Comparison of ENCODE assay signal across 1 cellular context in the genomic region with DNA sequence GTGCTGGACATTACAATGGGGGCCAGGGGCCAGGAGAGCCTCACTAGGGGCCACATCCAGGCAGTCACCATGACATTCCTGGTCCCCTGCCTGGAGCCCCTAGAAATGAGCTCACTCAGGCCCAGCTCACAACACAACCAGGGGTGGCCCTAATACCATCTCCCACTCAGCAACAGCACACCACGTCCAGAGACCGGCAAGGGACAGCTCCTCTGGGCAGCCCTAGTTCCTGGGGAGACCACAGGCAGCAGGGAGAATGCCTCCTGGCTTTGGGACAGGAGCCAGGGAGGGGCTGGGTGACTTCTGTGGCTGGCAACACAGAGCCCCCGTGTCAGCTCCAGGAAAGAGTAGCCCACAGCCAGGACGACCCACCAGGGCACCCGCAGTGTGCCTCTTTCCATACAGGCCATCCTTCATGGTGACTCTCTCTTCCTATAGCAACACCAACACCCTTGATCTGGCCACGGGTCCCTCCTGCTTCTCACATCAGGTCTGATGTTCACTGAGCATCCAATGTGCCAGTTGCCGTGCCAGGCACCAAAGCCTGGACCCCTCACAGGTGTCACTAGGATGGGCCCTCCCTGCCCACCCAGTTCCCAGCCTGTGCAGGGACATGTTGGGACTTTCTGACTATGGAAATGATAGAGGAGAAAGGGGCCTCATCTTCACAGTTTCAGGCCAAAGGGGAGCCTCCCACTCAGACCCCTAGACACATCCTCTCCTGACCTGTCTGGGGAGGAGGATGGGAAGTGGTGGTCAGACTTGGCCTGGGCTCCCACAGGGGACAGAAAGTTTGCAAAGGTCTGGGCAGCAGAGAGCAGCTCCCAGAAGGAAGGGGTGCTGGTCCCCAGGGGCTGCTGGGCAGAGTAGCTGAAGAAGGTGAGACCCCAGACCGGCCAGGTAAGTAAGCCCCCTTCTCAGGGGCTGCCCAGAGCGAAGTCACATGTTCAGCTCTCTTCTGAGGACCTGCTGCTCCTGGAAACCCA.
TF ChIP-seq lines count a peak whose summit lies in the region.

No MANE protein-coding gene starts in this region.

TF ChIP-seq in K562, 482 proteins besides CTCF, POLR2A, EP300 and RAD21 (continued from another document):
- TF ChIP-seq ZNF766 (CRISPR knock-in tag; conservative IDR thresholded peaks at IDR 0.05) (no peak), CREM (IDR thresholded peaks at IDR 0.05; ENCODE audit: low read depth) (no peak), ILK (tag; IDR thresholded peaks at IDR 0.05; ENCODE audit: borderline replicate concordance, low read depth) (no peak), CHD1 (IDR thresholded peaks at IDR 0.05; ENCODE audit: low read length) (no peak)
- TF ChIP-seq, protein P1, sequence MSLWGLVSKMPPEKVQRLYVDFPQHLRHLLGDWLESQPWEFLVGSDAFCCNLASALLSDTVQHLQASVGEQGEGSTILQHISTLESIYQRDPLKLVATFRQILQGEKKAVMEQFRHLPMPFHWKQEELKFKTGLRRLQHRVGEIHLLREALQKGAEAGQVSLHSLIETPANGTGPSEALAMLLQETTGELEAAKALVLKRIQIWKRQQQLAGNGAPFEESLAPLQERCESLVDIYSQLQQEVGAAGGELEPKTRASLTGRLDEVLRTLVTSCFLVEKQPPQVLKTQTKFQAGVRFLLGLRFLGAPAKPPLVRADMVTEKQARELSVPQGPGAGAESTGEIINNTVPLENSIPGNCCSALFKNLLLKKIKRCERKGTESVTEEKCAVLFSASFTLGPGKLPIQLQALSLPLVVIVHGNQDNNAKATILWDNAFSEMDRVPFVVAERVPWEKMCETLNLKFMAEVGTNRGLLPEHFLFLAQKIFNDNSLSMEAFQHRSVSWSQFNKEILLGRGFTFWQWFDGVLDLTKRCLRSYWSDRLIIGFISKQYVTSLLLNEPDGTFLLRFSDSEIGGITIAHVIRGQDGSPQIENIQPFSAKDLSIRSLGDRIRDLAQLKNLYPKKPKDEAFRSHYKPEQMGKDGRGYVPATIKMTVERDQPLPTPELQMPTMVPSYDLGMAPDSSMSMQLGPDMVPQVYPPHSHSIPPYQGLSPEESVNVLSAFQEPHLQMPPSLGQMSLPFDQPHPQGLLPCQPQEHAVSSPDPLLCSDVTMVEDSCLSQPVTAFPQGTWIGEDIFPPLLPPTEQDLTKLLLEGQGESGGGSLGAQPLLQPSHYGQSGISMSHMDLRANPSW (CRISPR knock-in tag; IDR thresholded peaks at IDR 0.05) = peak; percentile 62; the same call in 1 of the 2 replicates
